24 cellular contexts compared by ENCODE assay signal in genomic region chr1:24483441-24483840, GRCh38. TPM values are rescaled to one million over a fixed set of nuclear protein-coding genes. Genes with fewer than 3 reads are reported as not detected.
DNase-seq lines count a peak whose midpoint lies in the region; ATAC-seq, FAIRE-seq and TF ChIP-seq lines count a peak whose summit lies in the region.
"Had no signal": no experiment of that assay in that cellular context is flagged by ENCODE, and none has a peak within 500 bp of the region (broad histone marks: within the 10 kb centered on the region; RNA-seq: fewer than 3 reads in every experiment).

No MANE protein-coding gene starts in this region.

- H3K9me3 Mint-ChIP-seq in activated CD4-positive, alpha-beta T cell treated with anti-CD3 and anti-CD28 coated beads for 36 hours (ENCODE audit: low read depth): peaks cover 1% of the 10 kb centered on the region
- peaks cover 2% of the 10 kb centered on the region for H3K9me3 Mint-ChIP-seq in activated T-cell treated with anti-CD3 and anti-CD28 coated beads, Interleukin-2, amount 50 U/mL, for 24 hours

- peak; percentile 44 for ATAC-seq in activated CD4-positive, alpha-beta T cell treated with anti-CD3 and anti-CD28 coated beads for 36 hours
- no peak for ATAC-seq in Right ventricle myocardium inferior
- ATAC-seq: foreskin keratinocyte had no signal

- H3K9ac ChIP-seq in H1 (replicated peaks in 1 of 4; ENCODE audit: extremely low read depth in 1 of 4, low read depth in 3 of 4, low read length in 3 of 4): no peak overlapping the region

- H2BK20ac ChIP-seq in H1 (ENCODE audit: low read length): no peak overlapping the region

- no peak overlapping the region for H3K4me3 ChIP-seq in Jurkat, Clone E6-1 (ENCODE audit: low read length)
- H3K4me3 ChIP-seq in H1 (ENCODE audit: extremely low read depth in 1 of 4, insufficient read depth in 2 of 4, low read depth in 3 of 4, low read length in 4 of 4): no peak overlapping the region
- H3K4me3 ChIP-seq in breast epithelium: no peak overlapping the region
- H3K4me3 ChIP-seq: ovary, sigmoid colon, vagina had no signal

- H3K4me1 Mint-ChIP-seq in activated CD4-positive, alpha-beta T cell treated with anti-CD3 and anti-CD28 coated beads for 36 hours: peaks cover 75% of the 10 kb centered on the region
- peaks cover 78% of the 10 kb centered on the region for H3K4me1 Mint-ChIP-seq in activated T-cell treated with anti-CD3 and anti-CD28 coated beads, Interleukin-2, amount 50 U/mL, for 24 hours (ENCODE audit: low read depth)

- no peak overlapping the region for H3K4ac ChIP-seq in H1 (replicated peaks; ENCODE audit: insufficient read length, low read depth, low read length)

- TF ChIP-seq RAD21 in H1 (IDR thresholded peaks at IDR 0.05 in 1 of 2, conservative IDR thresholded peaks at IDR 0.05 in 1 of 2; ENCODE audit: low read depth in 2 of 2, low read length in 2 of 2): no peak

- TF ChIP-seq CTCF in H1 (IDR thresholded peaks at IDR 0.05; ENCODE audit: control extremely low read depth in 1 of 3, insufficient read depth in 1 of 3, low read depth in 1 of 3, low read length in 3 of 3): no peak
- no peak for TF ChIP-seq CTCF in breast epithelium (IDR thresholded peaks at IDR 0.05)

- CTCF ChIA-PET in activated CD4-positive, alpha-beta T cell treated with anti-CD3 and anti-CD28 coated beads for 36 hours (lab: Charles Lee): interaction anchor here (0.9 to 2.8 kb wide), 10 partner anchors 8 to 103 kb away, joined by 3 to 15 read pairs (median 4); partner anchors contain the start of gene NIPAL3
- CTCF ChIA-PET in H1 (lab: Charles Lee; ENCODE audit: partially characterized antibody): interaction anchor here (1.1 to 2.3 kb wide), 5 partner anchors 10 to 68 kb away, joined by 3 to 9 read pairs (median 6); partner anchors contain the start of genes NIPAL3 and RCAN3

- H3K14ac ChIP-seq in H1 (ENCODE audit: insufficient read length): no peak overlapping the region

- no peak overlapping the region for H3K27ac ChIP-seq in H1 (ENCODE audit: low read depth, low read length)
- no peak overlapping the region for H3K27ac ChIP-seq in breast epithelium
- H3K27ac ChIP-seq: foreskin keratinocyte, ovary, sigmoid colon, vagina had no signal

- H3K36me3 ChIP-seq in H1 (ENCODE audit: control insufficient read depth in 2 of 4, insufficient read depth in 4 of 4, low read length in 3 of 4): no peaks in the 10 kb centered on the region; a peak in 1 of 8 replicates
- H3K36me3 ChIP-seq in breast epithelium: no peaks in the 10 kb centered on the region
- H3K36me3 ChIP-seq: BE2C, ovary, sigmoid colon, vagina had no signal

- H4K5ac ChIP-seq in H1 (ENCODE audit: insufficient read length, low read depth, low read length): no peak overlapping the region

- no peak for TF ChIP-seq POLR2A in H1 (IDR thresholded peaks at IDR 0.05; ENCODE audit: control extremely low read depth in 1 of 2, low read depth in 2 of 2, low read length in 2 of 2)
- TF ChIP-seq POLR2A in breast epithelium (IDR thresholded peaks at IDR 0.05): no peak

- H3K18ac ChIP-seq in H1 (ENCODE audit: extremely low read depth, low read length): no peak overlapping the region

- H2BK12ac ChIP-seq in H1 (ENCODE audit: low read depth, low read length): no peak overlapping the region

- no peaks in the 10 kb centered on the region for H3K79me2 ChIP-seq in H1 (ENCODE audit: control insufficient read depth in 1 of 2, insufficient read depth in 2 of 2, low read length in 2 of 2)

- 0 out of 2 replicates have a peak overlapping the region, but pooled peaks have one; percentile 40 for H2AFZ ChIP-seq in H1 (ENCODE audit: low read length)

- POLR2A ChIA-PET in activated CD4-positive, alpha-beta T cell treated with anti-CD3 and anti-CD28 coated beads for 36 hours (lab: Charles Lee): interaction anchor here (0.6 to 1.5 kb wide), 6 partner anchors 19 to 1643 kb away, joined by 3 to 7 read pairs (median 6); partner anchors contain the start of gene RCAN3
- POLR2A ChIA-PET in H1 (lab: Charles Lee; ENCODE audit: partially characterized antibody): no interaction called here

- H3K23me2 ChIP-seq in H1 (ENCODE audit: low read depth, low read length): no peaks in the 10 kb centered on the region

- H4K8ac ChIP-seq in H1 (ENCODE audit: extremely low read depth, insufficient read depth, low read length): no peak overlapping the region

- H4K91ac ChIP-seq in H1 (replicated peaks; ENCODE audit: insufficient read length, low read length): no peak overlapping the region

- H4K20me1 ChIP-seq in H1 (replicated peaks in 1 of 2; ENCODE audit: control insufficient read depth in 1 of 2, insufficient read depth in 2 of 2, low read length in 2 of 2): no peaks in the 10 kb centered on the region

- H3K27me3 ChIP-seq in H1 (replicated peaks in 1 of 4; ENCODE audit: control insufficient read depth in 3 of 4, extremely low read depth in 1 of 4, insufficient read depth in 3 of 4, low read length in 3 of 4) (no peaks in the 10 kb centered on the region), breast epithelium (no peaks in the 10 kb centered on the region)
- H3K27me3 ChIP-seq: BE2C, foreskin keratinocyte, ovary, sigmoid colon, vagina had no signal

- H3K4me2 ChIP-seq in H1 (ENCODE audit: insufficient read depth in 1 of 2, low read depth in 2 of 2, low read length in 2 of 2): no peak overlapping the region

- peaks cover 22% of the 10 kb centered on the region for H3K36me3 Mint-ChIP-seq in activated CD4-positive, alpha-beta T cell treated with anti-CD3 and anti-CD28 coated beads for 36 hours (ENCODE audit: low read depth)
- peaks cover 10% of the 10 kb centered on the region for H3K36me3 Mint-ChIP-seq in activated T-cell treated with anti-CD3 and anti-CD28 coated beads, Interleukin-2, amount 50 U/mL, for 24 hours (ENCODE audit: low read depth)

- no peak overlapping the region for H3K23ac ChIP-seq in H1 (ENCODE audit: insufficient read length)

- H2BK15ac ChIP-seq in H1 (ENCODE audit: low read length): no peak overlapping the region

- TF ChIP-seq EP300 in H1 (IDR thresholded peaks at IDR 0.05; ENCODE audit: borderline replicate concordance in 1 of 2, low read depth in 2 of 2, low read length in 2 of 2): no peak

- no peaks in the 10 kb centered on the region for H3K27me3 Mint-ChIP-seq in activated CD4-positive, alpha-beta T cell treated with anti-CD3 and anti-CD28 coated beads for 36 hours
- H3K27me3 Mint-ChIP-seq in activated T-cell treated with anti-CD3 and anti-CD28 coated beads, Interleukin-2, amount 50 U/mL, for 24 hours: no peaks in the 10 kb centered on the region

- peak overlapping the region; percentile 32 for H3K4me3 Mint-ChIP-seq in activated CD4-positive, alpha-beta T cell treated with anti-CD3 and anti-CD28 coated beads for 36 hours
- H3K4me3 Mint-ChIP-seq in activated T-cell treated with anti-CD3 and anti-CD28 coated beads, Interleukin-2, amount 50 U/mL, for 24 hours: peak overlapping the region; percentile 3

- intact Hi-C loops in activated CD4-positive, alpha-beta T cell treated with anti-CD3 and anti-CD28 coated beads for 36 hours (cut with DNase I, micrococcal nuclease): loop anchor here (1.0 to 10.0 kb wide), 6 partner anchors 19 to 541 kb away; partner anchors contain the start of genes NIPAL3 (in 1 of the 2), PNRC2 (in 1 of the 2) and RCAN3 (in 1 of the 2)
- intact Hi-C loops in breast epithelium (cut with DNase I; ENCODE audit: low total_unique reads) (no loop called here), Right ventricle myocardium inferior (cut with DNase I) (no loop called here)

- H2BK120ac ChIP-seq in H1 (replicated peaks; ENCODE audit: low read depth, low read length): no peak overlapping the region

- no peaks in the 10 kb centered on the region for H3K79me1 ChIP-seq in H1 (ENCODE audit: low read depth, low read length)

- DNase-seq in activated CD4-positive, alpha-beta T cell treated with anti-CD3 and anti-CD28 coated beads for 36 hours: peak; percentile 67
- no peak for DNase-seq in activated CD4-positive, alpha-beta T cell treated with anti-CD3 and anti-CD28 coated beads for 1 hour
- peak; percentile 89 for DNase-seq in Jurkat, Clone E6-1 (ENCODE audit: low read depth, low spot score)
- peak; percentile 60 for DNase-seq in activated T-cell treated with anti-CD3 and anti-CD28 coated beads, Interleukin-2, amount 50 U/mL, for 24 hours
- DNase-seq in H1 (ENCODE audit: low read depth in 1 of 2, low spot score in 2 of 2) (no peak), breast epithelium (ENCODE audit: low spot score in 2 of 2) (no peak), Right ventricle myocardium inferior (ENCODE audit: missing footprints) (no peak), NCI-H2081 (lab: John Stamatoyannopoulos, UW) (no peak)
- DNase-seq: BE2C; foreskin keratinocyte; GOT3; KG1; kidney glomerular epithelial cell; mammary epithelial cell; NCI-H2081 treated with DMSO at 0.1 percent for 48 hours; NCI-H510A; NK-92 treated with Interleukin-12 subunit alpha and Interleukin-12 subunit beta, amount 100 ng/mL, for 24 hours; ovary; sigmoid colon; substantia nigra had no signal

- H3K9me3 ChIP-seq in H1 (ENCODE audit: insufficient read depth in 2 of 2, low read depth in 1 of 2, low read length in 1 of 2) (peaks cover 0 to 2% of the 10 kb centered on the region in 2 experiments; a peak in 1 of 4 replicates), breast epithelium (no peaks in the 10 kb centered on the region)
- H3K9me3 ChIP-seq: BE2C, ovary, sigmoid colon, vagina had no signal

- H3K56ac ChIP-seq in H1 (replicated peaks; ENCODE audit: insufficient read length, low read depth, low read length): no peak overlapping the region

- no peak overlapping the region for H2BK5ac ChIP-seq in H1 (ENCODE audit: low read depth, low read length)

- 95% methylated on average over 5 of the region's 5 CpGs; no CpG with 5 or more reads in 1 of the 2 experiments for WGBS in H1 (ENCODE audit: extremely low coverage in 1 of 2, insufficient coverage in 1 of 2, insufficient read length in 1 of 2, insufficient replicate concordance in 2 of 2, low coverage in 1 of 2, low lambda C conversion rate in 2 of 2, missing lambda C conversion rate in 1 of 2), 2 experiments

- no peak for FAIRE-seq in H1 (lab: Jason Lieb, UNC)
- FAIRE-seq: A204.1, D721Med, G401.6 had no signal

- H2AK5ac ChIP-seq in H1 (ENCODE audit: low read depth, low read length): no peak overlapping the region

- H3K4me1 ChIP-seq in H1 (replicated peaks in 1 of 4; ENCODE audit: control insufficient read depth in 3 of 4, insufficient read depth in 4 of 4, low read length in 3 of 4) (peaks cover 0 to 3% (median 0%) of the 10 kb centered on the region in 4 experiments; a peak in 1 of 7 replicates), breast epithelium (no peaks in the 10 kb centered on the region)
- H3K4me1 ChIP-seq: BE2C, foreskin keratinocyte, sigmoid colon, vagina had no signal

- peak overlapping the region; percentile 95 for H3K27ac Mint-ChIP-seq in activated CD4-positive, alpha-beta T cell treated with anti-CD3 and anti-CD28 coated beads for 36 hours
- H3K27ac Mint-ChIP-seq in activated T-cell treated with anti-CD3 and anti-CD28 coated beads, Interleukin-2, amount 50 U/mL, for 24 hours: peak overlapping the region; percentile 96

RNA-seq across cellular contexts. Expression of gene RCAN3, which starts 19.2 kb away (rescaled TPM):
- 10 to 100 TPM; 62.3 to 67.5 TPM for total RNA-seq in activated CD4-positive, alpha-beta T cell treated with anti-CD3 and anti-CD28 coated beads for 36 hours
- polyA plus RNA-seq in Jurkat, Clone E6-1 (2012; ENCODE audit: insufficient read depth, insufficient read length): 10.6 TPM
- total RNA-seq in H1 (2021; fragmentation: NEBNext Ultra II Directional; extraction: Animal tissue kit (Norgen Biotek cat#: 25700)): 15.2 and 16.6 TPM in 2 replicates
- polyA plus RNA-seq in H1 (2011; rRNA removed): 5.6 and 5.9 TPM in 2 replicates
- 7.1 TPM for polyA plus RNA-seq in H1 (2011; cell fraction: cytosol; rRNA removed)
- 6.4 TPM for polyA plus RNA-seq in H1 (2011; cell fraction: nucleus; rRNA removed)
- polyA plus RNA-seq in H1 (2012, experiment 1 of 2): 5.4 to 12.8 TPM (median 7.1 TPM) in 4 replicates
- polyA plus RNA-seq in H1 (2012, experiment 2 of 2): 2.1 TPM
- 8.2 TPM for polyA plus RNA-seq in H1 (2013, experiment 1 of 2)
- polyA plus RNA-seq in H1 (2013, experiment 2 of 2): 9.0 TPM
- polyA minus RNA-seq in H1 (2011; rRNA and poly(A)+ RNA removed): 11.2 and 12.2 TPM in 2 replicates
- 7.3 TPM for polyA minus RNA-seq in H1 (2011; cell fraction: cytosol; rRNA and poly(A)+ RNA removed)
- polyA minus RNA-seq in H1 (2011; cell fraction: nucleus; rRNA and poly(A)+ RNA removed): 4.9 TPM
- total RNA-seq in breast epithelium: 10 to 100 TPM in 1 of 3 donors, 1 to 10 TPM in 2; 5.0 to 22.7 (median 8.8) TPM
- total RNA-seq in Right ventricle myocardium inferior: 5.9 TPM

Comparison
In these comparisons a context has a peak if more than half of its experiments do, and no peak if none do; other contexts are left out.
1. DNase-seq: peak in activated CD4-positive, alpha-beta T cell treated with anti-CD3 and anti-CD28 coated beads for 36 hours (single experiment), Jurkat, Clone E6-1 (single experiment) and activated T-cell treated with anti-CD3 and anti-CD28 coated beads, Interleukin-2, amount 50 U/mL, for 24 hours (single experiment); none in activated CD4-positive, alpha-beta T cell treated with anti-CD3 and anti-CD28 coated beads for 1 hour (single experiment), H1 (0 of 2), breast epithelium (0 of 2), Right ventricle myocardium inferior (single experiment) and NCI-H2081 (0 of 2).
2. intact Hi-C loops: an anchor here in activated CD4-positive, alpha-beta T cell treated with anti-CD3 and anti-CD28 coated beads for 36 hours (1.0 to 10.0 kb wide); none called in breast epithelium and Right ventricle myocardium inferior.